ENCODE assay signal across 20 cellular contexts in genomic region chr21:40753756-40754155, GRCh38.
"Had no signal": no experiment of that assay in that cellular context is flagged by ENCODE, and none has a peak within 500 bp of the region (broad histone marks: within the 10 kb centered on the region; RNA-seq: fewer than 3 reads in every experiment).

No MANE protein-coding gene starts in this region.

- H3K36me3 ChIP-seq: SJCRH30 had no signal

- H3K4me3 ChIP-seq: K562, SJCRH30 had no signal

- DNase-seq: Kasumi-1; MM.1S; NCI-H1694 treated with DMSO at 0.1 percent for 48 hours; NCI-H1930; NCI-H2081; NCI-H2107; NCI-H2227 treated with DMSO at 0.1 percent for 48 hours; NCI-H446; NCI-H510A; NCI-H524 treated with DMSO at 0.1 percent for 48 hours; NK-92 treated with Interleukin-12 subunit alpha and Interleukin-12 subunit beta, amount 100 ng/mL, for 24 hours; PC-3; SHP77 treated with DMSO at 0.1 percent for 48 hours; SJCRH30 had no signal

- H3K4me1 ChIP-seq: SJCRH30 had no signal

- H3K9ac ChIP-seq: KMS-11 had no signal

- H3K9me3 ChIP-seq: SJCRH30 had no signal

- FAIRE-seq: HepG2, K562 had no signal

- ATAC-seq: HepG2, K562, Panc1, PC-3, SK-N-SH treated with all-trans-retinoic acid at 6 μM for 48 hours had no signal

- H3K4me2 ChIP-seq: KMS-11 had no signal

- H3K27ac ChIP-seq: KMS-11, RWPE1, SJCRH30 had no signal
